9 cellular contexts compared by ENCODE assay signal in the genomic region with DNA sequence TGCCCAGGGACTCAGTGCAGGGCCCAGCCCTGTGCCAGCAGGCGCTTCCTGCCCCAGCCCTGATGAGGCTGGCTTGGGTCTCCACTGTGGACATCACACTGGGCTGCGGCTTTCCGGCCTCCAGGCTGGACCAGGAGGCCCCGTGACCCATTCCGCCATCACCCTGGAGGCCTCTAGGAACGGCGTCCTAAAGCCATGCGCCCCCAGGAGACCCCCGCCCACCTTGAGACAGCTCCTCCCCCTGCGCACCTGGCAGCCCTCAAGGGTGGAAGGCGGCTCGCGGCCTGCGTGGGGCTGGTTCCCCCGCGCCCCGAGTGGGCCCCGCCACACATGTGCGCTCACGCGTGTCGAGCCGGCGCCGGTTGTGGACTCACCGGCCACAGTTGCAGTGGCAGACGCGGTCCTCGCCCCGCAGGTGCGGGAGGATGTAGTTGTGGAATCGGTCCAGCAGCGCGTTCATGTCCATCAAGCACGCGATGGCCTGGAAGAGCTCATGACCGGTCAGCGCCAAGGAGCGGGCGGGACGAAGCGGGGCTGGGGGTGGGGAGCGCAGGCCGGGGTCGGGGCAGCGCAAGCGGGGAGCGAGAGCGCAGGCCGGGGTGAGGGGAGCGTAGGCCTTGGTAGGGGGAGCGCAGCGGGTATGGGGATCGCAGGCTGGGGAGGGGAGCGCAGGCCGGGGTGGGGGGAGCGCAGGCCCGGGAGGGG. TPM values are rescaled to one million over a fixed set of nuclear protein-coding genes. Genes with fewer than 3 reads are reported as not detected.
DNase-seq lines count a peak whose midpoint lies in the region; ATAC-seq, FAIRE-seq and TF ChIP-seq lines count a peak whose summit lies in the region.
"Had no signal": no experiment of that assay in that cellular context is flagged by ENCODE, and none has a peak within 500 bp of the region (broad histone marks: within the 10 kb centered on the region; RNA-seq: fewer than 3 reads in every experiment).

No MANE protein-coding gene starts in this region.

- H3K36me3 Mint-ChIP-seq in mesothelial cell of epicardium: peaks cover 5% of the 10 kb centered on the region

- no peaks in the 10 kb centered on the region for H3K27me3 ChIP-seq in cardiac muscle cell

- peak overlapping the region; percentile 76 for H3K4me3 ChIP-seq in cardiac muscle cell

- DNase-seq in cardiac muscle cell (ENCODE audit: low read depth in 1 of 2, low spot score in 1 of 2) (peak; percentile 56 to 79), cardiac septum (ENCODE audit: low spot score) (no peak), ecto neural progenitor cell (ENCODE audit: low spot score) (peak; percentile 69), mesothelial cell of epicardium (ENCODE audit: low spot score in 2 of 2, unreplicated experiment in 2 of 2) (no peak), GM19239 (ENCODE audit: insufficient read length, low spot score) (no peak), RPMI8226 (no peak)

- peaks cover 6% of the 10 kb centered on the region for H3K36me3 ChIP-seq in cardiac muscle cell

- no peaks in the 10 kb centered on the region for H3K27me3 Mint-ChIP-seq in mesothelial cell of epicardium (ENCODE audit: low read depth)

- H3K9me3 Mint-ChIP-seq in mesothelial cell of epicardium: no peaks in the 10 kb centered on the region

- H3K4me1 Mint-ChIP-seq in mesothelial cell of epicardium: no peaks in the 10 kb centered on the region

- H3K27ac Mint-ChIP-seq in mesothelial cell of epicardium: peak overlapping the region; percentile 43

- peak overlapping the region; percentile 34 for H3K27ac ChIP-seq in cardiac muscle cell

- ATAC-seq in HG03521 (IDR thresholded peaks at IDR 0.05; ENCODE audit: unreplicated experiment): no peak
- no peak for ATAC-seq in GM21526 (IDR thresholded peaks at IDR 0.05; ENCODE audit: low FRiP score, unreplicated experiment)

- peak overlapping the region; percentile 80 for H3K4me3 Mint-ChIP-seq in mesothelial cell of epicardium

- intact Hi-C loops in cardiac septum (cut with DNase I): no loop called here

- H3K4me1 ChIP-seq in cardiac muscle cell (ENCODE audit: low read depth): peaks cover 12% of the 10 kb centered on the region

- TF ChIP-seq CTCF in cardiac muscle cell (IDR thresholded peaks at IDR 0.05; ENCODE audit: low read depth, low read length) (no peak), mesothelial cell of epicardium (IDR thresholded peaks at IDR 0.05; ENCODE audit: unreplicated experiment) (no peak)

- no peaks in the 10 kb centered on the region for H3K9me3 ChIP-seq in cardiac muscle cell (ENCODE audit: low read depth)

- no peak for FAIRE-seq in GM19239 (lab: Jason Lieb, UNC)
- FAIRE-seq: keratinocyte had no signal

RNA-seq across cellular contexts. Expression of a gene that starts 1.0 kb away (rescaled TPM):
- 8.1 and 26.0 TPM in 2 replicates for total RNA-seq in cardiac muscle cell
- polyA plus RNA-seq in cardiac muscle cell: 6.2 and 10.4 TPM in 2 replicates
- total RNA-seq in cardiac septum: 5.0 TPM
- 16.7 to 18.3 TPM (median 17.3 TPM) in 3 replicates for total RNA-seq in mesothelial cell of epicardium

RNA-seq across cellular contexts. Expression of a gene that starts 27.5 kb away (rescaled TPM):
- total RNA-seq in cardiac muscle cell: 61.7 and 79.7 TPM in 2 replicates
- 74.8 and 77.9 TPM in 2 replicates for polyA plus RNA-seq in cardiac muscle cell
- 13.7 TPM for total RNA-seq in cardiac septum
- 31.8 to 35.4 TPM (median 35.3 TPM) in 3 replicates for total RNA-seq in mesothelial cell of epicardium

RNA-seq across cellular contexts. Expression of a gene that starts 35.2 kb away (rescaled TPM):
- total RNA-seq in cardiac muscle cell: 97.3 and 131 TPM in 2 replicates
- 172 and 202 TPM in 2 replicates for polyA plus RNA-seq in cardiac muscle cell
- total RNA-seq in cardiac septum: 90.7 TPM
- 97.2 to 98.8 TPM (median 97.4 TPM) in 3 replicates for total RNA-seq in mesothelial cell of epicardium

Comparison
In these comparisons a context has a peak if more than half of its experiments do, and no peak if none do; other contexts are left out.
1. DNase-seq: peak in cardiac muscle cell (2 of 2) and ecto neural progenitor cell (single experiment); none in cardiac septum (single experiment), mesothelial cell of epicardium (0 of 2), GM19239 (single experiment) and RPMI8226 (single experiment).